Comparison of ENCODE assay signal across 9 cellular contexts in genomic region chr17:57541472-57542394, GRCh38.
DNase-seq lines count a peak whose midpoint lies in the region; ATAC-seq and TF ChIP-seq lines count a peak whose summit lies in the region.
"Had no signal": no experiment of that assay in that cellular context is flagged by ENCODE, and none has a peak within 500 bp of the region (broad histone marks: within the 10 kb centered on the region; RNA-seq: fewer than 3 reads in every experiment).

No MANE protein-coding gene starts in this region.

- H3K27ac ChIP-seq in OCI-LY1 (ENCODE audit: low read depth, low read length, poor library complexity, severe bottlenecking) = peak overlapping the region; percentile 99
- H3K27ac ChIP-seq in psoas muscle = peak overlapping the region; percentile 71

- H4K20me1 ChIP-seq in OCI-LY1 (ENCODE audit: insufficient read depth, low read length) = no peaks in the 10 kb centered on the region

- 49 to 71% (median 54%) methylated on average over 17 of the region's 17 CpGs for WGBS in psoas muscle, 3 donors

- H3K27ac Mint-ChIP-seq in effector memory CD8-positive, alpha-beta T cell = no peak overlapping the region

- no peaks in the 10 kb centered on the region for H3K9me3 Mint-ChIP-seq in effector memory CD8-positive, alpha-beta T cell

- H3K9me2 ChIP-seq in OCI-LY1 (ENCODE audit: low read depth, low read length) = no peaks in the 10 kb centered on the region

- peaks cover 16% of the 10 kb centered on the region; the same call in 1 of the 2 replicates for H3K36me3 ChIP-seq in OCI-LY1 (ENCODE audit: insufficient read depth, low read length)
- H3K36me3 ChIP-seq in psoas muscle (ENCODE audit: insufficient read depth in 1 of 2, low read depth in 1 of 2) = no peaks in the 10 kb centered on the region

- H3K4me3 Mint-ChIP-seq in effector memory CD8-positive, alpha-beta T cell = no peak overlapping the region

- H3K9me3 ChIP-seq in OCI-LY1 (ENCODE audit: low read length) (no peaks in the 10 kb centered on the region), psoas muscle (no peaks in the 10 kb centered on the region)

- ATAC-seq in psoas muscle = peak; percentile 96 to 98 (median 97)
- no peak for ATAC-seq in effector memory CD8-positive, alpha-beta T cell (replicated peaks)

- DNase-seq in H4 (ENCODE audit: low spot score) = peak; percentile 89
- DNase-seq in fibroblast of villous mesenchyme (ENCODE audit: low read depth) = peak; percentile 95
- DNase-seq in psoas muscle = peak; percentile 75 to 82
- DNase-seq in activated CD8-positive, alpha-beta memory T cell treated with anti-CD3 and anti-CD28 coated beads for 24 hours = no peak
- no peak for DNase-seq in effector memory CD8-positive, alpha-beta T cell
- no peak for DNase-seq in SW480 (ENCODE audit: low spot score)
- DNase-seq in GM13977 (ENCODE audit: low spot score) = no peak
- DNase-seq: midbrain had no signal

- H3F3A ChIP-seq in OCI-LY1 (ENCODE audit: insufficient read depth, low read length) = no peaks in the 10 kb centered on the region

- H3K27me3 Mint-ChIP-seq in effector memory CD8-positive, alpha-beta T cell = no peaks in the 10 kb centered on the region

- H2AFZ ChIP-seq in OCI-LY1 (ENCODE audit: low read length) = no peak overlapping the region

- H3K36me3 Mint-ChIP-seq in effector memory CD8-positive, alpha-beta T cell (ENCODE audit: insufficient read depth) = no peaks in the 10 kb centered on the region

- H3K4me2 ChIP-seq in OCI-LY1 (ENCODE audit: low read length) = no peak overlapping the region

- H3K4me1 ChIP-seq in OCI-LY1 (ENCODE audit: insufficient read depth, low read length, severe bottlenecking) (peaks cover 97% of the 10 kb centered on the region), psoas muscle (peaks cover 50% of the 10 kb centered on the region)

- in situ Hi-C loops in GM13977 (cut with MboI; ENCODE audit: low pct_unique_long_range_greater_than_20kb, low sequenced_read_pairs, unreplicated experiment) = no loop called here

- no peak overlapping the region for H3K4me3 ChIP-seq in OCI-LY1 (ENCODE audit: low read depth, low read length, poor library complexity, severe bottlenecking)
- H3K4me3 ChIP-seq in fibroblast of villous mesenchyme (ENCODE audit: low read depth, low read length) = no peak overlapping the region
- H3K4me3 ChIP-seq in psoas muscle = peak overlapping the region; percentile 5

- H3K27me3 ChIP-seq in OCI-LY1 (ENCODE audit: insufficient read depth, low read length) (no peaks in the 10 kb centered on the region), psoas muscle (ENCODE audit: insufficient read depth in 3 of 3, low read length in 2 of 3) (no peaks in the 10 kb centered on the region)

- H3K4me1 Mint-ChIP-seq in effector memory CD8-positive, alpha-beta T cell (ENCODE audit: low read depth in 2 of 2) = peaks cover 9 to 20% of the 10 kb centered on the region in 2 donors

- TF ChIP-seq CTCF in OCI-LY1 (IDR thresholded peaks at IDR 0.05; ENCODE audit: low read length) = peak; percentile 18; the same call in 1 of the 2 replicates
- no peak for TF ChIP-seq CTCF in fibroblast of villous mesenchyme (IDR thresholded peaks at IDR 0.05; ENCODE audit: insufficient read depth, low read depth, low read length)
- TF ChIP-seq CTCF in psoas muscle (IDR thresholded peaks at IDR 0.05) = no peak
- TF ChIP-seq CTCF in GM13977 (IDR thresholded peaks at IDR 0.05; ENCODE audit: extremely low read depth, insufficient read depth, missing control alignments) = no peak

- H3K9ac ChIP-seq in OCI-LY1 (ENCODE audit: low read length) = no peak overlapping the region; the same call in 1 of the 2 replicates

- intact Hi-C loops in psoas muscle (cut with DNase I) = no loop called here

- no peaks in the 10 kb centered on the region for H3K79me2 ChIP-seq in OCI-LY1 (ENCODE audit: insufficient read depth, low read length)

Comparison
In these comparisons a context has a peak if more than half of its experiments do, and no peak if none do; other contexts are left out.
1. DNase-seq: peak in H4 (single experiment), fibroblast of villous mesenchyme (single experiment) and psoas muscle (2 of 2); none in activated CD8-positive, alpha-beta memory T cell treated with anti-CD3 and anti-CD28 coated beads for 24 hours (single experiment), effector memory CD8-positive, alpha-beta T cell (0 of 3), SW480 (single experiment) and GM13977 (single experiment).